In the genomic region with DNA sequence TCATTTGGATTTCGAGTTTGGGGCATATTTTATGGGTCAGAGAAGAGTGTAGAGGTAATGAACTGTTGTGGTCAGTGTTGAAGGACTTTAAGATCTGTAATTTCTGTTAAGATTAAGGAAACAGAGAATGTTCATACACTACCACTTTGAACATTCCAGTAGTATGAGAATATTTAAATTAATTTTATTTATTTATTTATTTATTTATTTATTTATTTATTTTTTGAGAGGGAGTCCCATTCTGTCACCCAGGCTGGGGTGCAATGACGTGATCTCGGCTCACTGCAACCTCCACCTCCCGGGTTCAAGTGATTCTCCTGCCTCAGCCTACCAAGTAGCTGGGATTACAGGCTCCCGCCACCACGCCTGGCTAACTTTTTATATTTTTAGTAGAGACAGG, we compare ENCODE assay signal across 5 cellular contexts.
DNase-seq lines count a peak whose midpoint lies in the region; ATAC-seq, FAIRE-seq and TF ChIP-seq lines count a peak whose summit lies in the region.
"Not testable (repeated sequence)": the region's sequence is repeated elsewhere in the genome, so short reads cannot be mapped to it uniquely, and the experiment has no call there.

No MANE protein-coding gene starts in this region.

- H3K9me3 Mint-ChIP-seq in WTC11, result not testable (repeated sequence)
- peaks cover 17% of the 10 kb centered on the region for H3K9me3 Mint-ChIP-seq in progenitor cell of endocrine pancreas (ENCODE audit: low read depth)

- not testable (repeated sequence) for H3K36me3 Mint-ChIP-seq in WTC11
- H3K36me3 Mint-ChIP-seq in progenitor cell of endocrine pancreas (ENCODE audit: insufficient read depth), result peaks cover 22% of the 10 kb centered on the region

- 94% methylated on average over 6 of the region's 6 CpGs for WGBS in A549 (ENCODE audit: missing lambda C conversion rate)

- H3K27me3 Mint-ChIP-seq in WTC11 (ENCODE audit: low read depth); progenitor cell of endocrine pancreas: not testable (repeated sequence)

- POLR2A ChIA-PET in A549 (lab: Yijun Ruan, JAX); HEK293 (lab: Yijun Ruan, JAX); WTC11 (lab: Charles Lee): not testable (repeated sequence)

- CTCF ChIA-PET in A549 (lab: Yijun Ruan, JAX); HEK293 (lab: Yijun Ruan, JAX); WTC11 (lab: Charles Lee): not testable (repeated sequence)

- H3K4me2 ChIP-seq in A549, result not testable (repeated sequence)

- H3K9me3 ChIP-seq in A549; HEK293 (ENCODE audit: control insufficient read depth, insufficient read depth, low read depth, low read length); tibial artery: not testable (repeated sequence)

- not testable (repeated sequence) for H3K27ac ChIP-seq in A549; HEK293 (ENCODE audit: extremely low read depth, low read depth, low read length)
- H3K27ac ChIP-seq in tibial artery, result peak overlapping the region; percentile 30 to 77

- H3K27ac Mint-ChIP-seq in WTC11, result not testable (repeated sequence)
- H3K27ac Mint-ChIP-seq in progenitor cell of endocrine pancreas, result peak overlapping the region; percentile 15

- intact Hi-C loops in tibial artery (cut with DNase I; ENCODE audit: low total_unique reads), result not testable (repeated sequence)

- FAIRE-seq in A549 (lab: Jason Lieb, UNC), result not testable (repeated sequence)

- not testable (repeated sequence) for DNase-seq in A549 (ENCODE audit: low read depth in 1 of 2, low spot score in 1 of 2); WTC11 (ENCODE audit: low spot score); progenitor cell of endocrine pancreas (ENCODE audit: low spot score, unreplicated experiment); tibial artery

- H3K4me3 Mint-ChIP-seq in WTC11; progenitor cell of endocrine pancreas (ENCODE audit: low read depth): not testable (repeated sequence)

- not testable (repeated sequence) for H3K4me1 ChIP-seq in A549; HEK293 (ENCODE audit: control insufficient read depth, insufficient read depth, low read length)
- H3K4me1 ChIP-seq in tibial artery, result peaks cover 0 to 81% (median 8%) of the 10 kb centered on the region in 4 donors

- not testable (repeated sequence) for H3K4me1 Mint-ChIP-seq in WTC11; progenitor cell of endocrine pancreas (ENCODE audit: low read depth)

- not testable (repeated sequence) for TF ChIP-seq RAD21 in A549 (conservative IDR thresholded peaks at IDR 0.05 in 1 of 2, IDR thresholded peaks at IDR 0.05 in 1 of 2)

- not testable (repeated sequence) for ATAC-seq in A549, WTC11

- TF ChIP-seq CTCF in A549 (IDR thresholded peaks at IDR 0.05); HEK293 (tag by site-specific recombination; IDR thresholded peaks at IDR 0.05); WTC11 (IDR thresholded peaks at IDR 0.05); progenitor cell of endocrine pancreas (IDR thresholded peaks at IDR 0.05; ENCODE audit: unreplicated experiment); tibial artery (IDR thresholded peaks at IDR 0.05): not testable (repeated sequence)

- peaks cover 0 to 14% of the 10 kb centered on the region in 2 experiments; a peak in 1 of 3 replicates for H3K36me3 ChIP-seq in HEK293 (ENCODE audit: control insufficient read depth in 2 of 2, insufficient read depth in 1 of 2, low read length in 2 of 2)
- peaks cover 22 to 28% (median 25%) of the 10 kb centered on the region in 3 donors for H3K36me3 ChIP-seq in tibial artery

- not testable (repeated sequence) for TF ChIP-seq POLR2A in A549 (IDR thresholded peaks at IDR 0.05; ENCODE audit: low read length)

- TF ChIP-seq EP300 in A549 (IDR thresholded peaks at IDR 0.05), result not testable (repeated sequence)

- not testable (repeated sequence) for H3K27me3 ChIP-seq in tibial artery

- H3K4me3 ChIP-seq in A549; HEK293 (ENCODE audit: low read depth, low read length); tibial artery: not testable (repeated sequence)

TF ChIP-seq in A549, 52 proteins besides CTCF, POLR2A, EP300 and RAD21:
- TF ChIP-seq ZC3H11A (IDR thresholded peaks at IDR 0.05), result 0 out of 2 replicates have a peak, but pooled peaks have one; percentile 13

TF ChIP-seq in HEK293, 187 proteins besides CTCF, POLR2A, EP300 and RAD21 (continues in another document):
- TF ChIP-seq, protein P1, sequence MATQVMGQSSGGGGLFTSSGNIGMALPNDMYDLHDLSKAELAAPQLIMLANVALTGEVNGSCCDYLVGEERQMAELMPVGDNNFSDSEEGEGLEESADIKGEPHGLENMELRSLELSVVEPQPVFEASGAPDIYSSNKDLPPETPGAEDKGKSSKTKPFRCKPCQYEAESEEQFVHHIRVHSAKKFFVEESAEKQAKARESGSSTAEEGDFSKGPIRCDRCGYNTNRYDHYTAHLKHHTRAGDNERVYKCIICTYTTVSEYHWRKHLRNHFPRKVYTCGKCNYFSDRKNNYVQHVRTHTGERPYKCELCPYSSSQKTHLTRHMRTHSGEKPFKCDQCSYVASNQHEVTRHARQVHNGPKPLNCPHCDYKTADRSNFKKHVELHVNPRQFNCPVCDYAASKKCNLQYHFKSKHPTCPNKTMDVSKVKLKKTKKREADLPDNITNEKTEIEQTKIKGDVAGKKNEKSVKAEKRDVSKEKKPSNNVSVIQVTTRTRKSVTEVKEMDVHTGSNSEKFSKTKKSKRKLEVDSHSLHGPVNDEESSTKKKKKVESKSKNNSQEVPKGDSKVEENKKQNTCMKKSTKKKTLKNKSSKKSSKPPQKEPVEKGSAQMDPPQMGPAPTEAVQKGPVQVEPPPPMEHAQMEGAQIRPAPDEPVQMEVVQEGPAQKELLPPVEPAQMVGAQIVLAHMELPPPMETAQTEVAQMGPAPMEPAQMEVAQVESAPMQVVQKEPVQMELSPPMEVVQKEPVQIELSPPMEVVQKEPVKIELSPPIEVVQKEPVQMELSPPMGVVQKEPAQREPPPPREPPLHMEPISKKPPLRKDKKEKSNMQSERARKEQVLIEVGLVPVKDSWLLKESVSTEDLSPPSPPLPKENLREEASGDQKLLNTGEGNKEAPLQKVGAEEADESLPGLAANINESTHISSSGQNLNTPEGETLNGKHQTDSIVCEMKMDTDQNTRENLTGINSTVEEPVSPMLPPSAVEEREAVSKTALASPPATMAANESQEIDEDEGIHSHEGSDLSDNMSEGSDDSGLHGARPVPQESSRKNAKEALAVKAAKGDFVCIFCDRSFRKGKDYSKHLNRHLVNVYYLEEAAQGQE (tag by site-specific recombination; IDR thresholded peaks at IDR 0.05), result peak; percentile 35; the same call in 1 of the 2 replicates
- 0 out of 2 replicates have a peak, but pooled peaks have one; percentile 29 for TF ChIP-seq ZNF266 (tag by site-specific recombination; IDR thresholded peaks at IDR 0.05; ENCODE audit: low read depth)
- TF ChIP-seq ZNF394 (tag by site-specific recombination; IDR thresholded peaks at IDR 0.05; ENCODE audit: borderline replicate concordance), result peak; percentile 85
- peak; percentile 67 for TF ChIP-seq ZNF426 (tag by site-specific recombination; IDR thresholded peaks at IDR 0.05)

TF ChIP-seq in WTC11, 78 proteins besides CTCF, POLR2A, EP300 and RAD21:
- TF ChIP-seq HMGA2 (CRISPR knock-in tag; IDR thresholded peaks at IDR 0.05), result peak; percentile 62
TF ChIP-seq in WTC11: peak in this region for 1; not testable (repeated sequence) for 77.
